Comparison of ENCODE assay signal across 17 cellular contexts in genomic region chr22:19693581-19693980, GRCh38. TPM values are rescaled to one million over a fixed set of nuclear protein-coding genes. Genes with fewer than 3 reads are reported as not detected.
DNase-seq lines count a peak whose midpoint lies in the region; ATAC-seq, FAIRE-seq and TF ChIP-seq lines count a peak whose summit lies in the region.
"Had no signal": no experiment of that assay in that cellular context is flagged by ENCODE, and none has a peak within 500 bp of the region (broad histone marks: within the 10 kb centered on the region; RNA-seq: fewer than 3 reads in every experiment).

No MANE protein-coding gene starts in this region.

- H3K4me1 ChIP-seq in K562 (replicated peaks in 1 of 2; ENCODE audit: control insufficient read depth in 2 of 2, insufficient read depth in 2 of 2, low read length in 2 of 2) (peaks cover 16 to 44% of the 10 kb centered on the region in 2 experiments; a peak in 4 of 5 replicates), spleen (peaks cover 0 to 18% (median under 1%) of the 10 kb centered on the region in 6 donors), SK-N-SH (ENCODE audit: control insufficient read depth in 1 of 2, insufficient read depth in 2 of 2, low read depth in 1 of 2, low read length in 1 of 2) (peaks cover 0 to 6% of the 10 kb centered on the region in 2 experiments; a peak in 1 of 4 replicates)
- H3K4me1 ChIP-seq: BLaER1 treated with 17β-estradiol and CSF1 and Interleukin-3, amounts not matched to agents 10 nM and 100 nM had no signal

- WGBS in K562 (ENCODE audit: insufficient coverage, low coverage, missing lambda C conversion rate), result 57% methylated on average over 14 of the region's 14 CpGs
- 90 to 97% (median 93%) methylated on average over 14 of the region's 14 CpGs for WGBS in spleen, 5 donors
- 85% methylated on average over 14 of the region's 14 CpGs for WGBS in SK-N-SH (ENCODE audit: low lambda C conversion rate)

- H4K20me1 ChIP-seq in K562 (replicated peaks; ENCODE audit: control insufficient read depth, insufficient read depth, low read length), result no peaks in the 10 kb centered on the region
- H4K20me1 ChIP-seq in SK-N-SH (ENCODE audit: insufficient read depth), result no peaks in the 10 kb centered on the region
- H4K20me1 ChIP-seq: BLaER1 treated with 17β-estradiol and CSF1 and Interleukin-3, amounts not matched to agents 10 nM and 100 nM had no signal

- H3K36me3 Mint-ChIP-seq in neural crest cell (ENCODE audit: low read depth), result no peaks in the 10 kb centered on the region
- no peaks in the 10 kb centered on the region for H3K36me3 Mint-ChIP-seq in T-helper 2 cell treated with Interferon-gamma antibody and Interleukin-4, amounts not matched to agents 5 μg/mL and 100 μg/mL, for 36 hours (ENCODE audit: low read depth)
- H3K36me3 Mint-ChIP-seq: CD8-positive, alpha-beta T cell had no signal

- no peaks in the 10 kb centered on the region for H3F3A ChIP-seq in SK-N-SH (replicated peaks; ENCODE audit: insufficient read depth)

- ATAC-seq in K562, result no peak
- ATAC-seq: CD8-positive, alpha-beta T cell; GM12878 had no signal

- no peak overlapping the region for H2AFZ ChIP-seq in K562 (ENCODE audit: low read depth, low read length)
- H2AFZ ChIP-seq in SK-N-SH (ENCODE audit: low read depth), result no peak overlapping the region

- H3K4me2 ChIP-seq in K562 (ENCODE audit: insufficient read depth, low read length) (no peak overlapping the region), SK-N-SH (no peak overlapping the region)
- H3K4me2 ChIP-seq: BLaER1 treated with 17β-estradiol and CSF1 and Interleukin-3, amounts not matched to agents 10 nM and 100 nM had no signal

- CTCF ChIA-PET in K562 (lab: Yijun Ruan, JAX; ENCODE audit: low intra/inter-chr PET ratio) (no interaction called here), SK-N-SH (lab: Yijun Ruan, JAX) (no interaction called here)

- in situ Hi-C loops in K562 (cut with MboI), result no loop called here

- H3K9ac ChIP-seq in K562 (ENCODE audit: insufficient read depth in 1 of 2, low read depth in 2 of 2, low read length in 2 of 2) (peak overlapping the region in 1 of 2 experiments; percentile 50; a peak in 2 of 4 replicates), SK-N-SH (no peak overlapping the region)
- H3K9ac ChIP-seq: BLaER1 treated with 17β-estradiol and CSF1 and Interleukin-3, amounts not matched to agents 10 nM and 100 nM had no signal

- TF ChIP-seq EP300 in K562 (IDR thresholded peaks at IDR 0.05; ENCODE audit: low read length), result no peak
- TF ChIP-seq EP300 in SK-N-SH (IDR thresholded peaks at IDR 0.05; ENCODE audit: borderline replicate concordance in 1 of 2, low read depth in 1 of 2, low read length in 1 of 2), result no peak

- H3K9me1 ChIP-seq in K562 (ENCODE audit: control insufficient read depth, insufficient read depth, low read length), result no peaks in the 10 kb centered on the region

- H3K9me3 Mint-ChIP-seq in neural crest cell, result no peaks in the 10 kb centered on the region
- no peaks in the 10 kb centered on the region for H3K9me3 Mint-ChIP-seq in T-helper 2 cell treated with Interferon-gamma antibody and Interleukin-4, amounts not matched to agents 5 μg/mL and 100 μg/mL, for 36 hours
- H3K9me3 Mint-ChIP-seq: CD8-positive, alpha-beta T cell; H9 had no signal

- H3K4me3 Mint-ChIP-seq in neural crest cell, result no peak overlapping the region
- no peak overlapping the region for H3K4me3 Mint-ChIP-seq in T-helper 2 cell treated with Interferon-gamma antibody and Interleukin-4, amounts not matched to agents 5 μg/mL and 100 μg/mL, for 36 hours
- H3K4me3 Mint-ChIP-seq: B cell; CD8-positive, alpha-beta T cell; H9 had no signal

- TF ChIP-seq RAD21 in K562 (CRISPR knock-in tag; conservative IDR thresholded peaks at IDR 0.05 in 1 of 2, IDR thresholded peaks at IDR 0.05 in 1 of 2) (no peak), SK-N-SH (IDR thresholded peaks at IDR 0.05; ENCODE audit: low read length) (no peak)

- FAIRE-seq in K562 (lab: Jason Lieb, UNC), result no peak
- FAIRE-seq: GM12878, GM19239, HTR-8/SVneo had no signal

- no peak for TF ChIP-seq CTCF in K562 (IDR thresholded peaks at IDR 0.05 in 2 of 3, conservative IDR thresholded peaks at IDR 0.05 in 1 of 3; ENCODE audit: insufficient read depth in 2 of 3, low read depth in 1 of 3, low read length in 3 of 3)
- TF ChIP-seq CTCF in neural crest cell (conservative IDR thresholded peaks at IDR 0.05), result no peak
- no peak for TF ChIP-seq CTCF in spleen (IDR thresholded peaks at IDR 0.05 in 8 of 11, conservative IDR thresholded peaks at IDR 0.05 in 3 of 11)
- TF ChIP-seq CTCF in SK-N-SH (IDR thresholded peaks at IDR 0.05), result no peak
- TF ChIP-seq CTCF in WERI-Rb-1 (IDR thresholded peaks at IDR 0.05; ENCODE audit: low read depth, low read length), result no peak

- intact Hi-C loops in K562 (cut with micrococcal nuclease) (no loop called here), spleen (cut with DNase I; ENCODE audit: low total_unique reads) (no loop called here)

- POLR2A ChIA-PET in K562 (lab: Yijun Ruan, JAX) (no interaction called here), SK-N-SH (lab: Yijun Ruan, JAX) (no interaction called here)

- H3K4me3 ChIP-seq in K562 (no peak overlapping the region), spleen (no peak overlapping the region), SK-N-SH (ENCODE audit: low read depth in 2 of 2, low read length in 1 of 2) (no peak overlapping the region), WERI-Rb-1 (ENCODE audit: low read depth, low read length) (no peak overlapping the region)
- H3K4me3 ChIP-seq: BLaER1 treated with 17β-estradiol and CSF1 and Interleukin-3, amounts not matched to agents 10 nM and 100 nM; GM12878 had no signal

- TF ChIP-seq POLR2A in K562 (conservative IDR thresholded peaks at IDR 0.05) (no peak), spleen (IDR thresholded peaks at IDR 0.05) (no peak)

- BruUV-seq in K562 (replicated peaks; lab: Mats Ljungman, UMichigan), result no TSS peak

- H3K4me1 Mint-ChIP-seq in neural crest cell, result peaks cover 14% of the 10 kb centered on the region
- no peaks in the 10 kb centered on the region for H3K4me1 Mint-ChIP-seq in T-helper 2 cell treated with Interferon-gamma antibody and Interleukin-4, amounts not matched to agents 5 μg/mL and 100 μg/mL, for 36 hours (ENCODE audit: low read depth)
- H3K4me1 Mint-ChIP-seq: B cell had no signal

- DNase-seq in K562 (ENCODE audit: extremely low read depth in 1 of 4, low spot score in 3 of 4) (no peak), neural crest cell (ENCODE audit: low read depth, low spot score) (no peak), spleen (peak; percentile 51), SK-N-SH (no peak), WERI-Rb-1 (no peak)
- no peak for DNase-seq in T-helper 2 cell treated with Interferon-gamma antibody and Interleukin-4, amounts not matched to agents 5 μg/mL and 100 μg/mL, for 36 hours (ENCODE audit: low spot score)
- DNase-seq: Calu3; CD8-positive, alpha-beta T cell; DMS79 treated with DMSO at 0.1 percent for 48 hours; GOT3; H9; IMR-90 had no signal

- peaks cover 6 to 26% of the 10 kb centered on the region in 2 experiments; a peak in 4 of 5 replicates for H3K27me3 ChIP-seq in K562 (ENCODE audit: control insufficient read depth in 2 of 2, insufficient read depth in 2 of 2, low read length in 2 of 2)
- peaks cover 0 to 14% (median 0%) of the 10 kb centered on the region in 7 donors for H3K27me3 ChIP-seq in spleen (replicated peaks in 1 of 7)
- H3K27me3 ChIP-seq in SK-N-SH (ENCODE audit: insufficient read depth), result no peaks in the 10 kb centered on the region
- peaks cover 39% of the 10 kb centered on the region for H3K27me3 ChIP-seq in WERI-Rb-1 (ENCODE audit: insufficient read depth, low read depth, severe bottlenecking)
- H3K27me3 ChIP-seq: BLaER1 treated with 17β-estradiol and CSF1 and Interleukin-3, amounts not matched to agents 10 nM and 100 nM had no signal

- H3K27me3 Mint-ChIP-seq in neural crest cell (ENCODE audit: low read depth), result peaks cover 12% of the 10 kb centered on the region
- peaks cover 4% of the 10 kb centered on the region for H3K27me3 Mint-ChIP-seq in T-helper 2 cell treated with Interferon-gamma antibody and Interleukin-4, amounts not matched to agents 5 μg/mL and 100 μg/mL, for 36 hours (ENCODE audit: low read depth)

- no peaks in the 10 kb centered on the region for H3K79me2 ChIP-seq in K562 (ENCODE audit: control insufficient read depth, insufficient read depth, low read length)
- H3K79me2 ChIP-seq in SK-N-SH (ENCODE audit: insufficient read depth), result no peaks in the 10 kb centered on the region

- H3K9me3 ChIP-seq in K562 (replicated peaks; ENCODE audit: control insufficient read depth, insufficient read depth, low read depth, low read length) (no peaks in the 10 kb centered on the region), spleen (no peaks in the 10 kb centered on the region), SK-N-SH (no peaks in the 10 kb centered on the region), WERI-Rb-1 (ENCODE audit: severe bottlenecking) (no peaks in the 10 kb centered on the region)
- H3K9me3 ChIP-seq: BLaER1 treated with 17β-estradiol and CSF1 and Interleukin-3, amounts not matched to agents 10 nM and 100 nM had no signal

- H3K27ac ChIP-seq in K562 (ENCODE audit: extremely low read depth, low read depth, low read length), result no peak overlapping the region
- H3K27ac ChIP-seq in spleen, result no peak overlapping the region
- H3K27ac ChIP-seq in SK-N-SH (ENCODE audit: low read depth in 2 of 2, low read length in 1 of 2), result no peak overlapping the region
- H3K27ac ChIP-seq in WERI-Rb-1, result no peak overlapping the region
- H3K27ac ChIP-seq: BLaER1 treated with 17β-estradiol and CSF1 and Interleukin-3, amounts not matched to agents 10 nM and 100 nM had no signal

- H3K9me2 ChIP-seq in SK-N-SH, result no peaks in the 10 kb centered on the region

- H3K36me3 ChIP-seq in K562 (ENCODE audit: control insufficient read depth, insufficient read depth, low read length) (no peaks in the 10 kb centered on the region), spleen (no peaks in the 10 kb centered on the region), SK-N-SH (replicated peaks in 1 of 2; ENCODE audit: control insufficient read depth in 1 of 2, insufficient read depth in 2 of 2, low read length in 1 of 2) (no peaks in the 10 kb centered on the region), WERI-Rb-1 (no peaks in the 10 kb centered on the region)
- H3K36me3 ChIP-seq: BLaER1 treated with 17β-estradiol and CSF1 and Interleukin-3, amounts not matched to agents 10 nM and 100 nM had no signal

- H3K27ac Mint-ChIP-seq in neural crest cell (ENCODE audit: unreplicated experiment), result peak overlapping the region; percentile 46
- H3K27ac Mint-ChIP-seq in T-helper 2 cell treated with Interferon-gamma antibody and Interleukin-4, amounts not matched to agents 5 μg/mL and 100 μg/mL, for 36 hours, result no peak overlapping the region
- H3K27ac Mint-ChIP-seq: B cell; CD8-positive, alpha-beta T cell; H9 had no signal

RNA-seq across cellular contexts. Expression of gene SEPTIN5, which starts 20.7 kb away (rescaled TPM):
- total RNA-seq in K562 (2011; cell fraction: chromatin; rRNA removed; ENCODE audit: low replicate concordance), result 625 and 1,610 TPM in 2 replicates
- 538 and 650 TPM in 2 replicates for total RNA-seq in K562 (2011; cell fraction: nucleolus; rRNA removed)
- 407 and 495 TPM in 2 replicates for total RNA-seq in K562 (2011; cell fraction: nucleoplasm; rRNA removed)
- 116 and 125 TPM in 2 replicates for total RNA-seq in K562 (2014; rRNA removed)
- total RNA-seq in K562 (2014; rRNA removed; fragmentation: Illumina TruSeq; extraction: Trizol), result 92.5 and 94.6 TPM in 2 replicates
- 28.1 and 34.9 TPM in 2 replicates for total RNA-seq in K562 (2015; rRNA removed; fragmentation: Illumina TruSeq; extraction: Trizol)
- 177 and 195 TPM in 2 replicates for total RNA-seq in K562 (2021)
- polyA plus RNA-seq in K562 (2011; rRNA removed), result 119 and 238 TPM in 2 replicates
- polyA plus RNA-seq in K562 (2011; cell fraction: cytosol; rRNA removed), result 143 and 156 TPM in 2 replicates
- 671 and 957 TPM in 2 replicates for polyA plus RNA-seq in K562 (2011; cell fraction: nucleus; rRNA removed)
- 122 and 123 TPM in 2 replicates for polyA plus RNA-seq in K562 (2012)
- polyA plus RNA-seq in K562 (2014; fragmentation: Illumina TruSeq; extraction: Trizol), result 135 and 164 TPM in 2 replicates
- 1 to 10 TPM in 1 of 2 experiments, under 1 TPM in 1; 0.03 to 1.9 TPM for polyA plus RNA-seq in K562 (2014; fragmentation: Nextera tagmentation; extraction: Ambion mirVana)
- 129 and 135 TPM in 2 replicates for polyA plus RNA-seq in K562 (2014; rRNA removed)
- 306 and 458 TPM in 2 replicates for polyA minus RNA-seq in K562 (2011; rRNA and poly(A)+ RNA removed)
- 83.2 and 205 TPM in 2 replicates for polyA minus RNA-seq in K562 (2011; cell fraction: cytosol; rRNA and poly(A)+ RNA removed)
- 284 and 666 TPM in 2 replicates for polyA minus RNA-seq in K562 (2011; cell fraction: nucleus; rRNA and poly(A)+ RNA removed)
- 30.2 and 31.9 TPM in 2 replicates for total RNA-seq in neural crest cell
- 10 to 100 TPM in 6 of 7 donors, 1 to 10 TPM in 1; 9.2 to 19.2 (median 13.1) TPM for total RNA-seq in spleen
- 1 to 10 TPM; 4.0 to 7.5 (median 4.3) TPM for polyA plus RNA-seq in spleen
- 10.4 and 14.0 TPM in 2 replicates for polyA plus RNA-seq in SK-N-SH (2012; rRNA removed)
- polyA plus RNA-seq in SK-N-SH (2012; cell fraction: cytosol; rRNA removed), result 6.1 and 11.1 TPM in 2 replicates
- 34.8 and 52.6 TPM in 2 replicates for polyA plus RNA-seq in SK-N-SH (2012; cell fraction: nucleus; rRNA removed)
- total RNA-seq: B cell had no signal

RNA-seq across cellular contexts. Expression of gene GP1BB, which starts 29.8 kb away (rescaled TPM):
- 12.5 and 89.3 TPM in 2 replicates for total RNA-seq in K562 (2011; cell fraction: chromatin; rRNA removed; ENCODE audit: low replicate concordance)
- total RNA-seq in K562 (2011; cell fraction: nucleolus; rRNA removed), result 145 and 149 TPM in 2 replicates
- total RNA-seq in K562 (2011; cell fraction: nucleoplasm; rRNA removed), result 44.7 and 52.3 TPM in 2 replicates
- total RNA-seq in K562 (2014; rRNA removed) (85.2 and 90.0 TPM in 2 replicates), K562 (2014; rRNA removed; fragmentation: Illumina TruSeq; extraction: Trizol) (2.1 and 2.8 TPM in 2 replicates), K562 (2015; rRNA removed; fragmentation: Illumina TruSeq; extraction: Trizol) (1.6 and 5.2 TPM in 2 replicates), K562 (2021) (139 and 162 TPM in 2 replicates), neural crest cell (4.6 and 4.8 TPM in 2 replicates), spleen (10 to 100 TPM in 6 of 7 donors, 1 to 10 TPM in 1; 6.9 to 25.4 (median 16.5) TPM)
- polyA plus RNA-seq in K562 (2011; rRNA removed) (9.2 and 33.6 TPM in 2 replicates), K562 (2014; fragmentation: Illumina TruSeq; extraction: Trizol) (1.6 and 15.2 TPM in 2 replicates), K562 (2014; fragmentation: Nextera tagmentation; extraction: Ambion mirVana) (1 to 10 TPM in 1 of 2 experiments, under 1 TPM in 1; 0.69 to 1.1 TPM), K562 (2014; rRNA removed) (110 and 150 TPM in 2 replicates), spleen (1 to 10 TPM; 4.2 to 5.1 (median 4.8) TPM), SK-N-SH (2012; rRNA removed) (0.49 and 1.5 TPM in 2 replicates)
- polyA plus RNA-seq in K562 (2011; cell fraction: cytosol; rRNA removed), result 60.0 and 286 TPM in 2 replicates
- polyA plus RNA-seq in K562 (2011; cell fraction: nucleus; rRNA removed), result 103 and 165 TPM in 2 replicates
- 49.9 and 97.0 TPM in 2 replicates for polyA plus RNA-seq in K562 (2012)
- polyA minus RNA-seq in K562 (2011; rRNA and poly(A)+ RNA removed), result 2.4 and 2.8 TPM in 2 replicates
- polyA minus RNA-seq in K562 (2011; cell fraction: cytosol; rRNA and poly(A)+ RNA removed), result 43.2 and 113 TPM in 2 replicates
- 19.4 and 37.3 TPM in 2 replicates for polyA minus RNA-seq in K562 (2011; cell fraction: nucleus; rRNA and poly(A)+ RNA removed)
- 0.49 and 0.85 TPM in 2 replicates for polyA plus RNA-seq in SK-N-SH (2012; cell fraction: cytosol; rRNA removed)
- 7.2 and 43.4 TPM in 2 replicates for polyA plus RNA-seq in SK-N-SH (2012; cell fraction: nucleus; rRNA removed)
- total RNA-seq: B cell, Calu3 had no signal
